10 cellular contexts compared by ENCODE assay signal in the genomic region with DNA sequence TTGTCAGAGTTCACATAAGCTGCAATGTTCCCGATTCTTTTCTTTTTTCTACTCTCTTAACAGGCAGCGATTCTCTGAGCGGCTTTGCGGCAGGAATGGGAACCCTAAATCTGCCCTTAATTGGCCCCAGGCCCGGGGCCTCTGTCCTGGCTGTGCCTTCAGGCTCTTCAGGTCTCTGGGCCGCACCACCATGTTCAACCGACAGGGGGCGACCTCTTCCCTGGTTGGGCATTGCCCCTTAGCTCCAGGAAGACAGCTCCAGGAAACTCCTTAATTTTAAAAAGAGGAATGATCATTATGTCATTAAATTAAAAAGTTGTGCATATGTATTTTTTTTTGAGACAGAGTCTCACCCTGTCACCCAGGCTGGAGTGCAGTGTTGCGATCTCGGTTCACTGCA. TPM values are rescaled to one million over a fixed set of nuclear protein-coding genes. Genes with fewer than 3 reads are reported as not detected.
DNase-seq lines count a peak whose midpoint lies in the region; ATAC-seq, FAIRE-seq and TF ChIP-seq lines count a peak whose summit lies in the region.
"Had no signal": no experiment of that assay in that cellular context is flagged by ENCODE, and none has a peak within 500 bp of the region (broad histone marks: within the 10 kb centered on the region; RNA-seq: fewer than 3 reads in every experiment).

No MANE protein-coding gene starts in this region.

- no peaks in the 10 kb centered on the region for H3K36me3 ChIP-seq in BJ (ENCODE audit: control insufficient read depth, insufficient read depth, low read length)
- no peaks in the 10 kb centered on the region for H3K36me3 ChIP-seq in kidney (ENCODE audit: control insufficient read depth in 1 of 2, insufficient read depth in 2 of 2, low read length in 2 of 2)
- no peaks in the 10 kb centered on the region for H3K36me3 ChIP-seq in gastroesophageal sphincter

- DNase-seq in BJ (ENCODE audit: low read depth) (no peak), HFF-Myc (ENCODE audit: extremely low read depth, low read depth) (no peak), kidney (peak; percentile 42), dedifferentiated amniotic fluid mesenchymal stem cell (ENCODE audit: extremely low spot score) (no peak), NCI-H1417 treated with DMSO at 0.1 percent for 48 hours (lab: John Stamatoyannopoulos, UW) (no peak)
- DNase-seq in activated CD8-positive, alpha-beta memory T cell treated with anti-CD3 and anti-CD28 coated beads, Interleukin-2, amount 50 U/mL, for 4 hours, result peak; percentile 33
- DNase-seq: NCI-H226 had no signal

- H3K4me1 ChIP-seq in kidney (ENCODE audit: control insufficient read depth in 1 of 2, insufficient read depth in 1 of 2, low read depth in 1 of 2, low read length in 2 of 2), result no peaks in the 10 kb centered on the region
- H3K4me1 ChIP-seq in gastroesophageal sphincter, result no peaks in the 10 kb centered on the region

- intact Hi-C loops in kidney (cut with DNase I), result no loop called here

- H3K9me3 ChIP-seq in kidney (ENCODE audit: control insufficient read depth in 1 of 2, low read length in 2 of 2), result peaks cover 3 to 6% of the 10 kb centered on the region in 2 donors
- peaks cover 0 to 15% (median 0%) of the 10 kb centered on the region in 3 donors for H3K9me3 ChIP-seq in gastroesophageal sphincter

- FAIRE-seq in kidney (lab: Jason Lieb, UNC), result no peak

- peak; percentile 36; the same call in 1 of the 2 replicates for TF ChIP-seq CTCF in BJ (IDR thresholded peaks at IDR 0.05; ENCODE audit: insufficient read depth, low read depth, low read length)
- peak; percentile 47 for TF ChIP-seq CTCF in HFF-Myc (IDR thresholded peaks at IDR 0.05; ENCODE audit: low read depth, low read length, missing control alignments)
- TF ChIP-seq CTCF in kidney (IDR thresholded peaks at IDR 0.05; ENCODE audit: borderline replicate concordance, extremely low read depth, insufficient read depth), result no peak
- no peak for TF ChIP-seq CTCF in gastroesophageal sphincter (IDR thresholded peaks at IDR 0.05)

- no peak for ATAC-seq in gastroesophageal sphincter
- no peak for ATAC-seq in GM21737 (IDR thresholded peaks at IDR 0.05; ENCODE audit: unreplicated experiment)

- CTCF ChIA-PET in BJ (lab: Yijun Ruan, JAX), result interaction anchor here (0.6 kb wide), 1 partner anchor 164 kb away, joined by 3 read pairs; no protein-coding TSS in a partner anchor

- WGBS in gastroesophageal sphincter (ENCODE audit: low coverage in 1 of 2), 2 donors, result 75% methylated on average over 10 of the region's 10 CpGs; no CpG with 5 or more reads in 1 of the 2 donors

- TF ChIP-seq POLR2A in gastroesophageal sphincter (IDR thresholded peaks at IDR 0.05), result no peak

- no peak overlapping the region for H3K9ac ChIP-seq in kidney (ENCODE audit: low read length in 2 of 2)

- H3K27ac ChIP-seq in kidney (ENCODE audit: low read depth in 2 of 2, low read length in 2 of 2) (no peak overlapping the region), gastroesophageal sphincter (no peak overlapping the region)

- POLR2A ChIA-PET in BJ (lab: Charles Lee), result no interaction called here

- H3K4me3 ChIP-seq in BJ (ENCODE audit: low read depth, low read length) (no peak overlapping the region), HFF-Myc (replicated peaks; ENCODE audit: low read depth, low read length) (no peak overlapping the region), kidney (ENCODE audit: low read length in 2 of 2) (no peak overlapping the region), gastroesophageal sphincter (no peak overlapping the region)

- H3K27me3 ChIP-seq in BJ (ENCODE audit: control insufficient read depth, insufficient read depth, low read length) (no peaks in the 10 kb centered on the region), gastroesophageal sphincter (no peaks in the 10 kb centered on the region)

- TF ChIP-seq EP300 in gastroesophageal sphincter (IDR thresholded peaks at IDR 0.05), result no peak

RNA-seq across cellular contexts. Expression of gene CACNG5, which starts 20.3 kb away (rescaled TPM):
- polyA plus RNA-seq in BJ (2011; rRNA removed) (not detected in 2 replicates), kidney (ENCODE audit: insufficient read depth, low read depth, low replicate concordance) (not detected)
- not detected in 2 replicates for polyA minus RNA-seq in BJ (2011; rRNA and poly(A)+ RNA removed)
- total RNA-seq in kidney (not detected), gastroesophageal sphincter (not detected)
- total RNA-seq: glomerular endothelial cell had no signal

Comparison
In these comparisons a context has a peak if more than half of its experiments do, and no peak if none do; other contexts are left out.
1. DNase-seq: peak in activated CD8-positive, alpha-beta memory T cell treated with anti-CD3 and anti-CD28 coated beads, Interleukin-2, amount 50 U/mL, for 4 hours (single experiment) and kidney (single experiment); none in BJ (single experiment), HFF-Myc (single experiment), dedifferentiated amniotic fluid mesenchymal stem cell (single experiment) and NCI-H1417 treated with DMSO at 0.1 percent for 48 hours (single experiment).
2. CTCF ChIP-seq: peak in BJ (single experiment) and HFF-Myc (single experiment); none in kidney (single experiment) and gastroesophageal sphincter (0 of 4).